ENCODE assay signal across 19 cellular contexts in the genomic region with DNA sequence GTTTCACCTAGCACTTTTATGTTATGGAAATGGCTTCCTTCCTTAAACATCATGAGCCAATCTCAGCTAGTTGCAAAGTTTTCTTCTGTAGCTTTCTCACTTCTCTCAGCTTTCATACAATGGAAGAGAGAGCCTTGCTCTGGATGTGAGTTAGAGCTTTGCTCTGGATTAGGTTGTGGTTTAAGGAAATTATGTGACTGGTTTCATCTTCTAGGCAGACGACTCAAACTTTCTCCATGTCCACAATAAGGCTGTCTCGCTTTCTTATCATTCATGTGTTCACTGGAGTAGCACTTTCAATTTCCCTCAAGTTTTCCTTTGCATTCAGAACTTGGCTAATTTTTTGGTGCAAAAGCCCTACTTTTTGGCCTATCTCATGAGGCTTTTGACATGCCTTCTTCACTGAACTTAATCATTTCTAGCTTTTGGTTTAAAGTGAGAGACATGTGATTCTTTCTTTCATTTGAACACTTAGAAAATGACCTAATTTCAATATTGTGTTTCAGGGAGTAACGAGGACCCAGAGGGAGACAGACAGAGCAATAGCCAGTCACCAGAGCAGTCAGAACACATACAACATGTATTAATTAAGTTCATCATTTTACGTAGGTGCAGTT. TPM values are rescaled to one million over a fixed set of nuclear protein-coding genes. Genes with fewer than 3 reads are reported as not detected.
DNase-seq lines count a peak whose midpoint lies in the region; ATAC-seq and TF ChIP-seq lines count a peak whose summit lies in the region.
"Had no signal": no experiment of that assay in that cellular context is flagged by ENCODE, and none has a peak within 500 bp of the region (broad histone marks: within the 10 kb centered on the region; RNA-seq: fewer than 3 reads in every experiment).

No MANE protein-coding gene starts in this region.

- peaks cover 18% of the 10 kb centered on the region for H3K36me3 Mint-ChIP-seq in activated T-cell treated with anti-CD3 and anti-CD28 coated beads, Interleukin-2, amount 50 U/mL, for 24 hours (ENCODE audit: low read depth)
- no peaks in the 10 kb centered on the region; the same call in 2 of the 3 replicates for H3K36me3 Mint-ChIP-seq in GM23338 (ENCODE audit: low read depth)
- no peaks in the 10 kb centered on the region for H3K36me3 Mint-ChIP-seq in natural killer cell treated with Interleukin-12 subunit alpha and Interleukin-12 subunit beta and Interleukin-15 and Interleukin-18, amount 100 ng/mL, for 72 hours
- H3K36me3 Mint-ChIP-seq: naive B cell had no signal

- peaks cover 65% of the 10 kb centered on the region for H3K4me1 Mint-ChIP-seq in activated T-cell treated with anti-CD3 and anti-CD28 coated beads, Interleukin-2, amount 50 U/mL, for 24 hours (ENCODE audit: low read depth)
- H3K4me1 Mint-ChIP-seq in GM23338: peaks cover 13% of the 10 kb centered on the region; the same call in 2 of the 3 replicates
- peaks cover 34 to 57% of the 10 kb centered on the region in 2 donors for H3K4me1 Mint-ChIP-seq in natural killer cell treated with Interleukin-12 subunit alpha and Interleukin-12 subunit beta and Interleukin-15 and Interleukin-18, amount 100 ng/mL, for 72 hours (ENCODE audit: low read depth in 2 of 2)

- H3K9ac ChIP-seq in neuronal stem cell (ENCODE audit: low read depth, low read length, poor library complexity): no peak overlapping the region

- no peak overlapping the region for H2AK5ac ChIP-seq in neuronal stem cell (ENCODE audit: low read depth, low read length)

- H3K9me2 ChIP-seq in GM23338 (ENCODE audit: insufficient read depth): no peaks in the 10 kb centered on the region

- peaks cover 96% of the 10 kb centered on the region for H3K79me2 ChIP-seq in GM23338 (replicated peaks; ENCODE audit: insufficient read depth)

- H3K4me3 ChIP-seq in GM23338: no peak overlapping the region
- H3K4me3 ChIP-seq in neuronal stem cell (ENCODE audit: low read length in 2 of 2): no peak overlapping the region
- no peak overlapping the region for H3K4me3 ChIP-seq in heart right ventricle
- H3K4me3 ChIP-seq: testis had no signal

- TF ChIP-seq CTCF in GM23338 (conservative IDR thresholded peaks at IDR 0.05; ENCODE audit: low read depth in 2 of 2): no peak
- TF ChIP-seq CTCF in heart right ventricle (IDR thresholded peaks at IDR 0.05): no peak

- H3K27ac Mint-ChIP-seq in activated T-cell treated with anti-CD3 and anti-CD28 coated beads, Interleukin-2, amount 50 U/mL, for 24 hours: peak overlapping the region; percentile 31
- no peak overlapping the region for H3K27ac Mint-ChIP-seq in GM23338
- peak overlapping the region in 1 of 2 donors; percentile 52 for H3K27ac Mint-ChIP-seq in natural killer cell treated with Interleukin-12 subunit alpha and Interleukin-12 subunit beta and Interleukin-15 and Interleukin-18, amount 100 ng/mL, for 72 hours
- H3K27ac Mint-ChIP-seq: CD4-positive, alpha-beta T cell; endodermal cell had no signal

- no peak overlapping the region for H2BK120ac ChIP-seq in neuronal stem cell (ENCODE audit: low read depth, low read length)

- H3K27me3 Mint-ChIP-seq in activated T-cell treated with anti-CD3 and anti-CD28 coated beads, Interleukin-2, amount 50 U/mL, for 24 hours: no peaks in the 10 kb centered on the region
- peaks cover 2% of the 10 kb centered on the region for H3K27me3 Mint-ChIP-seq in GM23338 (ENCODE audit: insufficient read depth, low read depth, poor library complexity)
- no peaks in the 10 kb centered on the region for H3K27me3 Mint-ChIP-seq in natural killer cell treated with Interleukin-12 subunit alpha and Interleukin-12 subunit beta and Interleukin-15 and Interleukin-18, amount 100 ng/mL, for 72 hours
- H3K27me3 Mint-ChIP-seq: CD4-positive, alpha-beta T cell; naive B cell; T-cell had no signal

- H3K9me3 Mint-ChIP-seq in activated T-cell treated with anti-CD3 and anti-CD28 coated beads, Interleukin-2, amount 50 U/mL, for 24 hours: no peaks in the 10 kb centered on the region
- no peaks in the 10 kb centered on the region; the same call in 2 of the 3 replicates for H3K9me3 Mint-ChIP-seq in GM23338
- no peaks in the 10 kb centered on the region for H3K9me3 Mint-ChIP-seq in natural killer cell treated with Interleukin-12 subunit alpha and Interleukin-12 subunit beta and Interleukin-15 and Interleukin-18, amount 100 ng/mL, for 72 hours
- H3K9me3 Mint-ChIP-seq: CD4-positive, alpha-beta T cell; T-cell had no signal

- no peaks in the 10 kb centered on the region for H3K36me3 ChIP-seq in GM23338 (ENCODE audit: insufficient read depth)
- no peaks in the 10 kb centered on the region for H3K36me3 ChIP-seq in neuronal stem cell (replicated peaks in 1 of 2; ENCODE audit: control insufficient read depth in 2 of 2, insufficient read depth in 2 of 2, low read length in 2 of 2)
- no peaks in the 10 kb centered on the region for H3K36me3 ChIP-seq in heart right ventricle

- H2BK12ac ChIP-seq in neuronal stem cell (ENCODE audit: low read length): no peak overlapping the region

- no peak overlapping the region for H3K4me3 Mint-ChIP-seq in activated T-cell treated with anti-CD3 and anti-CD28 coated beads, Interleukin-2, amount 50 U/mL, for 24 hours
- no peak overlapping the region for H3K4me3 Mint-ChIP-seq in GM23338
- H3K4me3 Mint-ChIP-seq in natural killer cell treated with Interleukin-12 subunit alpha and Interleukin-12 subunit beta and Interleukin-15 and Interleukin-18, amount 100 ng/mL, for 72 hours: peak overlapping the region; percentile 73
- H3K4me3 Mint-ChIP-seq: CD4-positive, alpha-beta T cell; endodermal cell; H9; naive B cell; T-cell had no signal

- H3K79me1 ChIP-seq in neuronal stem cell (ENCODE audit: low read depth, low read length): no peaks in the 10 kb centered on the region

- no peak overlapping the region for H3K18ac ChIP-seq in neuronal stem cell (ENCODE audit: low read length)

- H4K8ac ChIP-seq in neuronal stem cell (ENCODE audit: low read depth, low read length): no peak overlapping the region

- WGBS in neuronal stem cell (ENCODE audit: extremely low coverage in 2 of 2, insufficient read length in 2 of 2, insufficient replicate concordance in 1 of 2), 2 donors: no CpG with 5 or more reads among the region's 4 CpGs
- WGBS in heart right ventricle, 2 donors: 87 to 90% methylated on average over 4 of the region's 4 CpGs

- no peak overlapping the region for H3K4ac ChIP-seq in neuronal stem cell (ENCODE audit: low read length)

- no peak overlapping the region for H3K23ac ChIP-seq in neuronal stem cell (ENCODE audit: low read depth, low read length, poor library complexity)

- no peak overlapping the region for H2AFZ ChIP-seq in GM23338
- H2AFZ ChIP-seq in neuronal stem cell (ENCODE audit: low read length): no peak overlapping the region

- ATAC-seq in GM23338: no peak
- peak in 1 of 2 donors; percentile 85 for ATAC-seq in natural killer cell treated with Interleukin-12 subunit alpha and Interleukin-12 subunit beta and Interleukin-15 and Interleukin-18, amount 100 ng/mL, for 72 hours
- ATAC-seq in heart right ventricle: no peak
- ATAC-seq: left ventricle myocardium superior had no signal

- intact Hi-C loops in heart right ventricle (cut with DNase I): no loop called here

- H2BK15ac ChIP-seq in neuronal stem cell (ENCODE audit: low read length): no peak overlapping the region

- no peak overlapping the region for H3K14ac ChIP-seq in neuronal stem cell (ENCODE audit: low read length)

- H4K20me1 ChIP-seq in GM23338 (replicated peaks; ENCODE audit: insufficient read depth): peaks cover 6% of the 10 kb centered on the region; the same call in 1 of the 2 replicates

- H3K4me1 ChIP-seq in GM23338 (ENCODE audit: insufficient read depth) (peaks cover 11% of the 10 kb centered on the region), neuronal stem cell (ENCODE audit: control insufficient read depth in 2 of 2, insufficient read depth in 1 of 2, low read depth in 1 of 2, low read length in 2 of 2) (peaks cover 0 to 4% of the 10 kb centered on the region in 2 donors), heart right ventricle (peaks cover 0 to 48% (median 24%) of the 10 kb centered on the region in 9 donors)

- H3K27me3 ChIP-seq in GM23338 (ENCODE audit: insufficient read depth): no peaks in the 10 kb centered on the region
- no peaks in the 10 kb centered on the region for H3K27me3 ChIP-seq in neuronal stem cell (ENCODE audit: control insufficient read depth in 3 of 3, insufficient read depth in 3 of 3, low read depth in 1 of 3, low read length in 3 of 3)
- no peaks in the 10 kb centered on the region for H3K27me3 ChIP-seq in heart right ventricle
- H3K27me3 ChIP-seq: testis had no signal

- H3F3A ChIP-seq in GM23338 (replicated peaks; ENCODE audit: low read depth): no peaks in the 10 kb centered on the region

- H4K91ac ChIP-seq in neuronal stem cell (ENCODE audit: low read depth, low read length, poor library complexity): no peak overlapping the region

- H3K4me2 ChIP-seq in GM23338 (no peak overlapping the region), neuronal stem cell (ENCODE audit: insufficient read depth, low read length, poor library complexity, severe bottlenecking) (no peak overlapping the region)

- DNase-seq in activated T-cell treated with anti-CD3 and anti-CD28 coated beads, Interleukin-2, amount 50 U/mL, for 24 hours: no peak
- DNase-seq in activated T-cell treated with anti-CD3 and anti-CD28 coated beads for 4 hours (no peak), GM23338 (ENCODE audit: low spot score) (no peak), LHCN-M2 (ENCODE audit: low read depth) (peak; percentile 4), neuronal stem cell (ENCODE audit: low spot score) (no peak), heart right ventricle (no peak), NOMO-1 treated with DMSO at 0.1 percent for 48 hours (lab: John Stamatoyannopoulos, UW; ENCODE audit: unreplicated experiment) (no peak)
- DNase-seq in natural killer cell treated with Interleukin-12 subunit alpha and Interleukin-12 subunit beta and Interleukin-15 and Interleukin-18, amount 100 ng/mL, for 72 hours (ENCODE audit: low spot score): no peak
- DNase-seq: activated CD4-positive, CD25-positive, alpha-beta regulatory T cell; CD4-positive, alpha-beta T cell; endodermal cell; H9; left ventricle myocardium superior; MM.1S; naive B cell; NCI-H82; T-cell; testis had no signal

- H3K27ac ChIP-seq in GM23338 (ENCODE audit: low read depth) (0 out of 2 replicates have a peak overlapping the region, but pooled peaks have one; percentile 8), neuronal stem cell (replicated peaks; ENCODE audit: low read length) (no peak overlapping the region), heart right ventricle (no peak overlapping the region)
- H3K27ac ChIP-seq: RWPE1, testis had no signal

- H3K9me3 ChIP-seq in neuronal stem cell (replicated peaks in 1 of 2; ENCODE audit: control insufficient read depth in 2 of 2, insufficient read depth in 1 of 2, low read depth in 1 of 2, low read length in 2 of 2) (peaks cover 0 to 6% of the 10 kb centered on the region in 2 donors), heart right ventricle (no peaks in the 10 kb centered on the region)
- H3K9me3 ChIP-seq: testis had no signal

- no peak overlapping the region for H2BK5ac ChIP-seq in neuronal stem cell (ENCODE audit: low read length)

RNA-seq across cellular contexts. Expression of a gene that starts 49.8 kb away (rescaled TPM):
- total RNA-seq in GM23338 (2014; rRNA removed; shearing (Covaris generic)): 18.9 and 21.2 TPM in 2 replicates
- polyA plus RNA-seq in GM23338 (2016; fragmentation: Nextera tagmentation; extraction: Ambion mirVana) (22.8 and 26.2 TPM in 2 replicates), heart right ventricle (10 to 100 TPM in 1 of 2 donors, 1 to 10 TPM in 1; 5.2 to 15.8 TPM)
- total RNA-seq in LHCN-M2 (2014; rRNA removed) (11.3 and 15.7 TPM in 2 replicates), heart right ventricle (10 to 100 TPM; 24.4 to 31.7 (median 27.8) TPM)
- 10.1 TPM for polyA plus RNA-seq in LHCN-M2 (2012)
- total RNA-seq in natural killer cell treated with Interleukin-12 subunit alpha and Interleukin-12 subunit beta and Interleukin-15 and Interleukin-18, amount 100 ng/mL, for 72 hours: 10 to 100 TPM; 25.6 to 32.9 TPM
- 25.1 TPM for polyA plus RNA-seq in neuronal stem cell (2013, experiment 1 of 2)
- polyA plus RNA-seq in neuronal stem cell (2013, experiment 2 of 2): 25.6 TPM
